19 cellular contexts compared by ENCODE assay signal in the genomic region with DNA sequence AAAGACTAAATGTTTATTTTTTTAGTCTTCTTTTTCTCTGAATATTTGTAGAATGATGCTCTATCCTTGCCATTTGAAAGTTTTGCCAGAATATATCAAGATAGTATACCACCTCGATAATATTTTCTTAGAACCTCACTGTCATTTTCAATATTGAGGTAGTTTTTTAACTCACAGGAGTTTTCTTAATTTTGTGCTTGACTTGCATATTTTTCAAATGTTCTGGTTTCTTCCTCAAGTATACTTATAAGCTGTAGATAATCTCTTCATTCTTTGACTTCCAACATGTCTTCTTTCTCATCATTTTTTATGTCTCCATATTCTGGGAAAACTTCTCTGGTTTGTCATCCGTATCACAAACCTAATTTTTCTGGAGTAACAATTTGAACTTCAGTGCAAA.
DNase-seq lines count a peak whose midpoint lies in the region; ATAC-seq, FAIRE-seq and TF ChIP-seq lines count a peak whose summit lies in the region.
"Had no signal": no experiment of that assay in that cellular context is flagged by ENCODE, and none has a peak within 500 bp of the region (broad histone marks: within the 10 kb centered on the region; RNA-seq: fewer than 3 reads in every experiment).

No MANE protein-coding gene starts in this region.

- H2BK15ac ChIP-seq in IMR-90 (ENCODE audit: low read depth, low read length): no peak overlapping the region

- dilution Hi-C loops in IMR-90 (cut with HindIII; ENCODE audit: low sequenced_read_pairs, unreplicated experiment): no loop called here

- H3K27me3 ChIP-seq in HepG2 (ENCODE audit: control insufficient read depth in 1 of 2, insufficient read depth in 2 of 2, low read length in 2 of 2): no peaks in the 10 kb centered on the region
- no peaks in the 10 kb centered on the region for H3K27me3 ChIP-seq in right lobe of liver
- no peaks in the 10 kb centered on the region for H3K27me3 ChIP-seq in CD8-positive, alpha-beta T cell (ENCODE audit: insufficient read depth, low read length)
- 0 out of 2 replicates have a peak, but pooled peaks cover 1% of the 10 kb centered on the region for H3K27me3 ChIP-seq in IMR-90 (ENCODE audit: control insufficient read depth, insufficient read depth, low read length)

- no TSS peak for BruUV-seq in HepG2 (replicated peaks; lab: Mats Ljungman, UMichigan)
- BruUV-seq in IMR-90 (replicated peaks; lab: Mats Ljungman, UMichigan): no TSS peak

- H2BK5ac ChIP-seq in IMR-90 (ENCODE audit: low read depth, low read length, poor library complexity, severe bottlenecking): no peak overlapping the region

- peak overlapping the region; percentile 9 for H3K27ac Mint-ChIP-seq in CD8-positive, alpha-beta T cell
- H3K27ac Mint-ChIP-seq: CD14-positive monocyte had no signal

- TF ChIP-seq CTCF in HepG2 (CRISPR knock-in tag; IDR thresholded peaks at IDR 0.05): no peak
- no peak for TF ChIP-seq CTCF in right lobe of liver (IDR thresholded peaks at IDR 0.05)
- TF ChIP-seq CTCF in CD8-positive, alpha-beta T cell (IDR thresholded peaks at IDR 0.05): no peak
- no peak for TF ChIP-seq CTCF in IMR-90 (conservative IDR thresholded peaks at IDR 0.05; ENCODE audit: low read depth, low read length)
- TF ChIP-seq CTCF in foreskin fibroblast (IDR thresholded peaks at IDR 0.05; ENCODE audit: low read depth, low read length): no peak

- no peak overlapping the region for H3K4me3 Mint-ChIP-seq in CD8-positive, alpha-beta T cell
- H3K4me3 Mint-ChIP-seq: CD14-positive monocyte had no signal

- CTCF ChIA-PET in HepG2 (lab: Yijun Ruan, JAX; ENCODE audit: low intra/inter-chr PET ratio, low total read pairs) (no interaction called here), IMR-90 (lab: Yijun Ruan, JAX) (interaction anchor here (0.5 kb wide), 1 partner anchor 328 kb away, joined by 3 read pairs; no protein-coding TSS in a partner anchor)
- CTCF ChIA-PET in CD8-positive, alpha-beta T cell (lab: Charles Lee): interaction anchor here (1.2 kb wide), 1 partner anchor 12 kb away, joined by 3 read pairs; no protein-coding TSS in a partner anchor

- no peak overlapping the region for H2AFZ ChIP-seq in HepG2 (ENCODE audit: low read length)
- no peak overlapping the region for H2AFZ ChIP-seq in IMR-90 (replicated peaks; ENCODE audit: low read length, poor library complexity)
- H2AFZ ChIP-seq: GM23248 had no signal

- H4K91ac ChIP-seq in IMR-90 (ENCODE audit: insufficient read depth, low read depth, low read length): no peak overlapping the region

- no peaks in the 10 kb centered on the region for H3K27me3 Mint-ChIP-seq in CD8-positive, alpha-beta T cell (ENCODE audit: low read depth)

- WGBS in HepG2 (ENCODE audit: low lambda C conversion rate): 2% methylated on average over 2 of the region's 2 CpGs
- WGBS in right lobe of liver (ENCODE audit: insufficient coverage, low coverage, low lambda C conversion rate, missing lambda C conversion rate): 49% methylated on average over 2 of the region's 2 CpGs
- WGBS in IMR-90 (ENCODE audit: extremely low coverage in 2 of 2, insufficient read length in 1 of 2), 2 experiments: no CpG with 5 or more reads among the region's 2 CpGs

- H3K79me2 ChIP-seq in HepG2 (ENCODE audit: insufficient read depth, low read length): no peaks in the 10 kb centered on the region

- H3K4ac ChIP-seq in IMR-90 (ENCODE audit: low read depth, low read length): no peak overlapping the region

- no peak for TF ChIP-seq EP300 in HepG2 (IDR thresholded peaks at IDR 0.05; ENCODE audit: low read depth in 2 of 2, low read length in 2 of 2)
- no peak for TF ChIP-seq EP300 in HepG2 (CRISPR knock-in tag; IDR thresholded peaks at IDR 0.05; ENCODE audit: borderline replicate concordance)

- ATAC-seq in HepG2 (no peak), right lobe of liver (no peak), IMR-90 (ENCODE audit: low read depth) (no peak), GM18867 (IDR thresholded peaks at IDR 0.05; ENCODE audit: unreplicated experiment) (no peak)
- no peak for ATAC-seq in CD8-positive, alpha-beta T cell
- ATAC-seq: HCT116 had no signal

- H3K9me3 Mint-ChIP-seq in CD8-positive, alpha-beta T cell: no peaks in the 10 kb centered on the region
- H3K9me3 Mint-ChIP-seq: CD14-positive monocyte had no signal

- no peak overlapping the region for H3K23ac ChIP-seq in IMR-90 (ENCODE audit: low read depth, low read length)

- H3K36me3 Mint-ChIP-seq in CD8-positive, alpha-beta T cell: peaks cover 36% of the 10 kb centered on the region

- no peaks in the 10 kb centered on the region for H3K79me1 ChIP-seq in IMR-90 (ENCODE audit: low read depth in 1 of 2, low read length in 2 of 2)

- FAIRE-seq in HepG2 (lab: Jason Lieb, UNC) (no peak), endometrium (lab: Jason Lieb, UNC) (peak; percentile 67)
- FAIRE-seq: G401.6, GM12891, H54 had no signal

- no peak for TF ChIP-seq POLR2A in HepG2 (IDR thresholded peaks at IDR 0.05; ENCODE audit: insufficient read depth in 1 of 2, low read depth in 2 of 2, low read length in 2 of 2)
- TF ChIP-seq POLR2A in right lobe of liver (IDR thresholded peaks at IDR 0.05): no peak
- no peak for TF ChIP-seq POLR2A in IMR-90 (IDR thresholded peaks at IDR 0.05; ENCODE audit: low read depth, low read length)

- H4K20me1 ChIP-seq in HepG2 (ENCODE audit: insufficient read depth, low read length) (no peaks in the 10 kb centered on the region), IMR-90 (ENCODE audit: insufficient read depth, low read length) (no peaks in the 10 kb centered on the region)

- no peak overlapping the region for H4K8ac ChIP-seq in IMR-90 (ENCODE audit: low read depth in 2 of 2, low read length in 2 of 2)

- H3K4me1 ChIP-seq in HepG2 (ENCODE audit: insufficient read depth, low read length) (no peaks in the 10 kb centered on the region), right lobe of liver (no peaks in the 10 kb centered on the region), IMR-90 (ENCODE audit: control insufficient read depth, insufficient read depth, low read length) (no peaks in the 10 kb centered on the region)
- no peaks in the 10 kb centered on the region for H3K4me1 ChIP-seq in CD8-positive, alpha-beta T cell (ENCODE audit: insufficient read depth, low read length)

- no peak overlapping the region for H2BK120ac ChIP-seq in IMR-90 (ENCODE audit: low read depth, low read length)

- intact Hi-C loops in HepG2 (cut with micrococcal nuclease; ENCODE audit: unreplicated experiment): no loop called here
- intact Hi-C loops in right lobe of liver (cut with DNase I): no loop called here
- intact Hi-C loops in CD8-positive, alpha-beta T cell (cut with DNase I, micrococcal nuclease): no loop called here
- intact Hi-C loops in IMR-90 (cut with micrococcal nuclease): no loop called here

- H3K4me1 Mint-ChIP-seq in CD8-positive, alpha-beta T cell (ENCODE audit: low read depth): peaks cover 46% of the 10 kb centered on the region
- H3K4me1 Mint-ChIP-seq: CD14-positive monocyte had no signal

- no peak overlapping the region for H4K5ac ChIP-seq in IMR-90 (ENCODE audit: low read depth, low read length)

- no peaks in the 10 kb centered on the region for H3K9me3 ChIP-seq in HepG2 (ENCODE audit: low read length)
- H3K9me3 ChIP-seq in right lobe of liver: no peaks in the 10 kb centered on the region
- H3K9me3 ChIP-seq in CD8-positive, alpha-beta T cell (ENCODE audit: low read length): no peaks in the 10 kb centered on the region
- H3K9me3 ChIP-seq in IMR-90 (ENCODE audit: control insufficient read depth, insufficient read depth, low read length): no peaks in the 10 kb centered on the region

- no peaks in the 10 kb centered on the region for H3K9me1 ChIP-seq in IMR-90 (ENCODE audit: insufficient read depth, low read length)

- H3K4me3 ChIP-seq in HepG2 (replicated peaks in 1 of 3; ENCODE audit: insufficient read depth in 1 of 3, low read depth in 2 of 3, low read length in 3 of 3) (no peak overlapping the region), right lobe of liver (no peak overlapping the region), IMR-90 (ENCODE audit: insufficient read depth, low read depth, low read length) (no peak overlapping the region), foreskin fibroblast (ENCODE audit: low read depth in 1 of 2, low read length in 2 of 2) (no peak overlapping the region)
- H3K4me3 ChIP-seq in CD8-positive, alpha-beta T cell (ENCODE audit: low read depth, low read length): no peak overlapping the region
- H3K4me3 ChIP-seq: GM23248 had no signal

- no peak overlapping the region for H3K9ac ChIP-seq in HepG2 (ENCODE audit: insufficient read depth, low read depth, low read length)
- H3K9ac ChIP-seq in IMR-90 (ENCODE audit: low read depth, low read length): no peak overlapping the region
- H3K9ac ChIP-seq: GM23248 had no signal

- POLR2A ChIA-PET in HepG2 (lab: Yijun Ruan, JAX) (no interaction called here), IMR-90 (lab: Charles Lee; ENCODE audit: unreplicated experiment) (interaction anchor here (0.6 kb wide), 1 partner anchor 392 kb away, joined by 3 read pairs; no protein-coding TSS in a partner anchor)
- POLR2A ChIA-PET in CD8-positive, alpha-beta T cell (lab: Charles Lee): interaction anchor here (1.1 kb wide), 1 partner anchor 12 kb away, joined by 3 read pairs; no protein-coding TSS in a partner anchor

- no peaks in the 10 kb centered on the region for H3K36me3 ChIP-seq in HepG2 (replicated peaks in 1 of 2; ENCODE audit: control insufficient read depth in 1 of 2, insufficient read depth in 2 of 2, low read length in 2 of 2)
- H3K36me3 ChIP-seq in right lobe of liver: no peaks in the 10 kb centered on the region
- H3K36me3 ChIP-seq in CD8-positive, alpha-beta T cell (ENCODE audit: insufficient read depth, low read length): no peaks in the 10 kb centered on the region
- no peaks in the 10 kb centered on the region for H3K36me3 ChIP-seq in IMR-90 (ENCODE audit: control insufficient read depth, insufficient read depth, low read length)

- no peak for DNase-seq in HepG2 (ENCODE audit: low spot score)
- DNase-seq in right lobe of liver: no peak
- no peak for DNase-seq in CD8-positive, alpha-beta T cell
- no peak for DNase-seq in IMR-90
- DNase-seq in foreskin fibroblast: no peak
- DNase-seq in G401 (ENCODE audit: low spot score): no peak
- DNase-seq: Calu3, DMS 273 treated with DMSO at 0.1 percent for 48 hours, DMS79, GM23248, KG1 had no signal

- H2BK20ac ChIP-seq in IMR-90 (ENCODE audit: low read depth, low read length): no peak overlapping the region

- H2AK9ac ChIP-seq in IMR-90 (replicated peaks; ENCODE audit: low read depth, low read length, poor library complexity): no peak overlapping the region

- H3K27ac ChIP-seq in HepG2 (ENCODE audit: extremely low read length, insufficient read depth, low read length) (no peak overlapping the region), right lobe of liver (no peak overlapping the region), IMR-90 (ENCODE audit: insufficient read depth, low read length) (no peak overlapping the region)
- H3K27ac ChIP-seq in CD8-positive, alpha-beta T cell (ENCODE audit: low read depth, low read length): no peak overlapping the region
- H3K27ac ChIP-seq: GM23248, HL-60 had no signal

- H3K56ac ChIP-seq in IMR-90 (ENCODE audit: extremely low read depth, insufficient read depth, low read length): no peak overlapping the region

- no peak overlapping the region for H3K14ac ChIP-seq in IMR-90 (replicated peaks; ENCODE audit: low read depth, low read length)

- in situ Hi-C loops in HepG2 (cut with HindIII; ENCODE audit: extremely low pct_ligation_motif_present, low pct_unique_long_range_greater_than_20kb): no loop called here
- in situ Hi-C loops in IMR-90 (cut with MboI; ENCODE audit: low sequenced_read_pairs): no loop called here
- in situ Hi-C loops in G401 (cut with HindIII; ENCODE audit: low sequenced_read_pairs): no loop called here

- H3K4me2 ChIP-seq in HepG2 (ENCODE audit: low read depth, low read length) (no peak overlapping the region), IMR-90 (ENCODE audit: low read depth, low read length) (no peak overlapping the region)

- no peak overlapping the region for H2AK5ac ChIP-seq in IMR-90 (ENCODE audit: low read depth, low read length)

- no peak for TF ChIP-seq RAD21 in HepG2 (CRISPR knock-in tag; IDR thresholded peaks at IDR 0.05)
- TF ChIP-seq RAD21 in IMR-90 (IDR thresholded peaks at IDR 0.05; ENCODE audit: low read length): no peak

- no peak overlapping the region for H3K18ac ChIP-seq in IMR-90 (ENCODE audit: low read depth, low read length)
